ENCODE assay signal across 18 cellular contexts in the genomic region with DNA sequence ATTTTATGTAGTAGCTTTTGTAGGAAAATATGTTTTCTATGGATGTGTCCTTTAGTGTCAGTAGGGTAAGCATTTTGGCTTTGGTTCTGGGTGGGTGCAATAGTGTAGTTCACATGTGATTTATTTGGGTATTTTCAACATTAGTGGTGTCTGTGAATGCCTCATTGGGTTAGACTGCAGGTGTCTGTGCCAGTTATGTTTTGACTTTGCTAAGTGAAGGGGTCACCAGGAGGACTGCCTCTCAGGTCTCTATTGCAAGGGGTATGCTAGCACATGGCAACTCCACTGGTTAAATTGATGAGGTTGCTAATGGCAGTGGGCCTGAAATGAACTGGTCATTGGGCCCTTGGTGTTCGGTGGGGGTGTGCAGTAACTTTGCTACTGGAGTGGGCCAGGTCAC.
"Had no signal": no experiment of that assay in that cellular context is flagged by ENCODE, and none has a peak within 500 bp of the region (broad histone marks: within the 10 kb centered on the region; RNA-seq: fewer than 3 reads in every experiment).

No MANE protein-coding gene starts in this region.

- H3K27ac Mint-ChIP-seq: naive thymus-derived CD4-positive, alpha-beta T cell; nephron progenitor cell had no signal

- DNase-seq: cortex of kidney; dorsolateral prefrontal cortex; effector CD8-positive, alpha-beta T cell; esophagus squamous epithelium; foreskin fibroblast; glutamatergic neuron; islet precursor cell; mammary epithelial cell; naive thymus-derived CD4-positive, alpha-beta T cell; nephron progenitor cell; sigmoid colon; stimulated activated CD4-positive, alpha-beta T cell treated with anti-CD3 and anti-CD28 coated beads, Interleukin-2, amount 100 ng/mL, for 24 hours; stimulated activated CD4-positive, alpha-beta T cell treated with anti-CD3 and anti-CD28 coated beads, Interleukin-4, amount 100 ng/mL, for 4 hours; stimulated activated naive CD4-positive, alpha-beta T cell; trophoblast cell had no signal

- H3K4me3 Mint-ChIP-seq: naive thymus-derived CD4-positive, alpha-beta T cell; nephron progenitor cell had no signal

- H3K4me3 ChIP-seq: dorsolateral prefrontal cortex, esophagus squamous epithelium, gastroesophageal sphincter, sigmoid colon, skin epidermis had no signal

- ATAC-seq: left lobe of liver; naive thymus-derived CD4-positive, alpha-beta T cell had no signal

- H3K27me3 Mint-ChIP-seq: naive thymus-derived CD4-positive, alpha-beta T cell had no signal

- H3K4me1 Mint-ChIP-seq: naive thymus-derived CD4-positive, alpha-beta T cell; nephron progenitor cell had no signal

- H3K9me3 Mint-ChIP-seq: nephron progenitor cell had no signal
